In the genomic region with DNA sequence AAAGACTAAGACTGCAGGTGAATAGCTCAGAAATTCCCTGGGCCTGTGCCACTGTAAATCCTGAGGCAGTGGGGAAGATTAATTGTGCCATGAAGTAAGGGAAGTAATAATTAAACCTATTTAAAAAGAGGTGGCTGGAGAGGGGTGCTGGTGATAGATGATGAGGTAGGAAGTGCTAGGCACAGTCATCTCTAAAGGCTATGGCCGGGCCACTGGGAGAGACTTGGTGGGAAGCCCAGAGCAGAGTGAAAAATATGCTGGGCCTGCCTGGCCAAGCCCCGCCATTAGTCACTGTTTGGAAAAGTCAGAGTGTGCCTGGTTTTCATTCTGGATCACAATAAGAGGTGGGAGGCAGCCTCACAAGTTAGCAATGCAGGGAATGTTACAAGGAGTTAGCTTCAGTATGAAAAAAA, we compare ENCODE assay signal across 13 cellular contexts.
DNase-seq lines count a peak whose midpoint lies in the region; ATAC-seq, FAIRE-seq and TF ChIP-seq lines count a peak whose summit lies in the region.
"Had no signal": no experiment of that assay in that cellular context is flagged by ENCODE, and none has a peak within 500 bp of the region (broad histone marks: within the 10 kb centered on the region; RNA-seq: fewer than 3 reads in every experiment).

No MANE protein-coding gene starts in this region.

- H3K27me3 ChIP-seq in transverse colon, result no peaks in the 10 kb centered on the region

- H3K27ac ChIP-seq in transverse colon, result peak overlapping the region in 3 of 4 donors; percentile 15 to 63 (median 39)

- H3K36me3 ChIP-seq in transverse colon, result no peaks in the 10 kb centered on the region

- FAIRE-seq in HTR-8/SVneo (lab: Jason Lieb, UNC), result no peak
- FAIRE-seq: GM12878 had no signal

- no peaks in the 10 kb centered on the region for H3K9me3 ChIP-seq in transverse colon

- peaks cover 46% of the 10 kb centered on the region for H3K4me1 Mint-ChIP-seq in chondrocyte (ENCODE audit: low read depth)
- H3K4me1 Mint-ChIP-seq: activated naive CD4-positive, alpha-beta T cell treated with anti-CD3 and anti-CD28 coated beads, Interleukin-2, amount 10 ng/mL, durations not matched to agents 7 days and 5 days had no signal

- TF ChIP-seq POLR2A in transverse colon (IDR thresholded peaks at IDR 0.05), result no peak

- 65 to 72% methylated on average over 2 of the region's 2 CpGs for WGBS in transverse colon (ENCODE audit: low coverage in 1 of 2), 2 donors

- H3K4me3 Mint-ChIP-seq in chondrocyte (ENCODE audit: unreplicated experiment), result no peak overlapping the region
- H3K4me3 Mint-ChIP-seq: activated naive CD4-positive, alpha-beta T cell treated with anti-CD3 and anti-CD28 coated beads, Interleukin-2, amount 10 ng/mL, durations not matched to agents 7 days and 5 days; T-helper 1 cell treated with Interleukin-12 subunit alpha and Interleukin-12 subunit beta and Interleukin-4 antibody, amounts not matched to agents 30 μg/mL and 1 μg/mL, for 36 hours had no signal

- intact Hi-C loops in transverse colon (cut with DNase I; ENCODE audit: low total_unique reads), result no loop called here

- DNase-seq in HTR-8/SVneo (ENCODE audit: insufficient read length, low spot score), result peak; percentile 47
- DNase-seq in chondrocyte (ENCODE audit: low spot score), result no peak
- peak; percentile 19 for DNase-seq in left kidney (ENCODE audit: low read depth, low spot score)
- peak; percentile 14 for DNase-seq in transverse colon
- DNase-seq in hippocampal formation (lab: John Stamatoyannopoulos, UW), result no peak
- DNase-seq: activated naive CD4-positive, alpha-beta T cell treated with anti-CD3 and anti-CD28 coated beads, Interleukin-2, amount 10 ng/mL, durations not matched to agents 7 days and 5 days; NCI-H1436; stimulated activated CD4-positive, alpha-beta T cell treated with anti-CD3 and anti-CD28 coated beads, Interleukin-1b, Interleukin-23, amount 100 ng/mL, for 48 hours had no signal

- in situ Hi-C loops in transverse colon (cut with MboI; ENCODE audit: low pct_ligation_motif_present in 1 of 4, low pct_unique_long_range_greater_than_20kb in 1 of 4, low sequenced_read_pairs in 3 of 4), result no loop called here

- peak overlapping the region; percentile 88 for H3K27ac Mint-ChIP-seq in chondrocyte (ENCODE audit: unreplicated experiment)
- H3K27ac Mint-ChIP-seq: activated naive CD4-positive, alpha-beta T cell treated with anti-CD3 and anti-CD28 coated beads, Interleukin-2, amount 10 ng/mL, durations not matched to agents 7 days and 5 days; T-helper 1 cell treated with Interleukin-12 subunit alpha and Interleukin-12 subunit beta and Interleukin-4 antibody, amounts not matched to agents 30 μg/mL and 1 μg/mL, for 36 hours had no signal

- TF ChIP-seq CTCF in chondrocyte (IDR thresholded peaks at IDR 0.05) (no peak), transverse colon (IDR thresholded peaks at IDR 0.05) (no peak)

- H3K36me3 Mint-ChIP-seq in chondrocyte (ENCODE audit: low read depth), result no peaks in the 10 kb centered on the region
- H3K36me3 Mint-ChIP-seq: activated naive CD4-positive, alpha-beta T cell treated with anti-CD3 and anti-CD28 coated beads, Interleukin-2, amount 10 ng/mL, durations not matched to agents 7 days and 5 days had no signal

- H3K9me3 Mint-ChIP-seq in chondrocyte (ENCODE audit: low read depth), result no peaks in the 10 kb centered on the region
- H3K9me3 Mint-ChIP-seq: activated naive CD4-positive, alpha-beta T cell treated with anti-CD3 and anti-CD28 coated beads, Interleukin-2, amount 10 ng/mL, durations not matched to agents 7 days and 5 days; T-helper 1 cell treated with Interleukin-12 subunit alpha and Interleukin-12 subunit beta and Interleukin-4 antibody, amounts not matched to agents 30 μg/mL and 1 μg/mL, for 36 hours had no signal

- peaks cover 0 to 5% (median 2%) of the 10 kb centered on the region in 4 donors for H3K4me1 ChIP-seq in transverse colon

- ATAC-seq in HG03108 (IDR thresholded peaks at IDR 0.05; ENCODE audit: unreplicated experiment) (no peak), GM21390 (IDR thresholded peaks at IDR 0.05; ENCODE audit: unreplicated experiment) (no peak), HG02610 (IDR thresholded peaks at IDR 0.05; ENCODE audit: unreplicated experiment) (no peak)
- ATAC-seq: GM12878 had no signal

- H3K4me3 ChIP-seq in transverse colon, result no peak overlapping the region
- H3K4me3 ChIP-seq: GM12878 had no signal

- TF ChIP-seq EP300 in transverse colon (IDR thresholded peaks at IDR 0.05; ENCODE audit: low read depth), result no peak

- no peaks in the 10 kb centered on the region for H3K27me3 Mint-ChIP-seq in chondrocyte (ENCODE audit: low read depth)

Comparison
In these comparisons a context has a peak if more than half of its experiments do, and no peak if none do; other contexts are left out.
1. DNase-seq: peak in HTR-8/SVneo (single experiment), left kidney (single experiment) and transverse colon (single experiment); none in chondrocyte (single experiment) and hippocampal formation (0 of 2).